13 cellular contexts compared by ENCODE assay signal in genomic region chr3:69033470-69033869, GRCh38. TPM values are rescaled to one million over a fixed set of nuclear protein-coding genes. Genes with fewer than 3 reads are reported as not detected.
DNase-seq lines count a peak whose midpoint lies in the region; ATAC-seq and TF ChIP-seq lines count a peak whose summit lies in the region.
"Had no signal": no experiment of that assay in that cellular context is flagged by ENCODE, and none has a peak within 500 bp of the region (broad histone marks: within the 10 kb centered on the region; RNA-seq: fewer than 3 reads in every experiment).

No MANE protein-coding gene starts in this region.

- ATAC-seq in GM21528 (IDR thresholded peaks at IDR 0.05; ENCODE audit: low FRiP score, unreplicated experiment), result no peak
- ATAC-seq: HCT116, Right ventricle myocardium inferior had no signal

- intact Hi-C loops in activated CD4-positive, alpha-beta T cell treated with anti-CD3 and anti-CD28 coated beads, Interleukin-2, amount 10 ng/mL, durations not matched to agents 24 days and 14 days (cut with micrococcal nuclease), result loop anchor here (1.0 to 10.0 kb wide), 3 partner anchors 18 to 161 kb away; no protein-coding TSS in a partner anchor
- intact Hi-C loops in dendritic cell treated with granulocyte-macrophage colony-stimulating factor and Interleukin-4, amounts not matched to agents 40 ng/mL and 50 ng/mL, for 4 days (cut with micrococcal nuclease), result loop anchor here (10.0 kb wide), 1 partner anchor 141 kb away; no protein-coding TSS in a partner anchor

- H3K27ac Mint-ChIP-seq in activated CD4-positive, alpha-beta T cell treated with anti-CD3 and anti-CD28 coated beads, Interleukin-2, amount 10 ng/mL, durations not matched to agents 24 days and 14 days, result peak overlapping the region; percentile 82
- peak overlapping the region; percentile 62 for H3K27ac Mint-ChIP-seq in dendritic cell treated with granulocyte-macrophage colony-stimulating factor and Interleukin-4, amounts not matched to agents 40 ng/mL and 50 ng/mL, for 4 days
- no peak overlapping the region for H3K27ac Mint-ChIP-seq in type B pancreatic cell
- H3K27ac Mint-ChIP-seq: activated naive CD8-positive, alpha-beta T cell treated with anti-CD3 and anti-CD28 coated beads, Interleukin-2, amount 10 ng/mL, durations not matched to agents 7 days and 5 days had no signal

- H3K36me3 Mint-ChIP-seq in activated CD4-positive, alpha-beta T cell treated with anti-CD3 and anti-CD28 coated beads, Interleukin-2, amount 10 ng/mL, durations not matched to agents 24 days and 14 days (ENCODE audit: low read depth), result peaks cover 63% of the 10 kb centered on the region
- peaks cover 75% of the 10 kb centered on the region for H3K36me3 Mint-ChIP-seq in dendritic cell treated with granulocyte-macrophage colony-stimulating factor and Interleukin-4, amounts not matched to agents 40 ng/mL and 50 ng/mL, for 4 days (ENCODE audit: low read depth)
- peaks cover 33% of the 10 kb centered on the region for H3K36me3 Mint-ChIP-seq in type B pancreatic cell

- H3K27me3 Mint-ChIP-seq in activated CD4-positive, alpha-beta T cell treated with anti-CD3 and anti-CD28 coated beads, Interleukin-2, amount 10 ng/mL, durations not matched to agents 24 days and 14 days, result no peaks in the 10 kb centered on the region
- H3K27me3 Mint-ChIP-seq in dendritic cell treated with granulocyte-macrophage colony-stimulating factor and Interleukin-4, amounts not matched to agents 40 ng/mL and 50 ng/mL, for 4 days, result no peaks in the 10 kb centered on the region
- H3K27me3 Mint-ChIP-seq in type B pancreatic cell, result no peaks in the 10 kb centered on the region
- H3K27me3 Mint-ChIP-seq: activated naive CD8-positive, alpha-beta T cell treated with anti-CD3 and anti-CD28 coated beads, Interleukin-2, amount 10 ng/mL, durations not matched to agents 7 days and 5 days had no signal

- no peak overlapping the region for H3K4me3 Mint-ChIP-seq in activated CD4-positive, alpha-beta T cell treated with anti-CD3 and anti-CD28 coated beads, Interleukin-2, amount 10 ng/mL, durations not matched to agents 24 days and 14 days
- H3K4me3 Mint-ChIP-seq in dendritic cell treated with granulocyte-macrophage colony-stimulating factor and Interleukin-4, amounts not matched to agents 40 ng/mL and 50 ng/mL, for 4 days, result no peak overlapping the region
- no peak overlapping the region for H3K4me3 Mint-ChIP-seq in type B pancreatic cell
- H3K4me3 Mint-ChIP-seq: activated naive CD8-positive, alpha-beta T cell treated with anti-CD3 and anti-CD28 coated beads, Interleukin-2, amount 10 ng/mL, durations not matched to agents 7 days and 5 days had no signal

- TF ChIP-seq CTCF in type B pancreatic cell (conservative IDR thresholded peaks at IDR 0.05), result no peak

- DNase-seq in activated CD4-positive, alpha-beta T cell treated with anti-CD3 and anti-CD28 coated beads, Interleukin-2, amount 10 ng/mL, durations not matched to agents 24 days and 14 days, result no peak
- no peak for DNase-seq in activated CD4-positive, alpha-beta T cell treated with anti-CD3 and anti-CD28 coated beads, Interleukin-2, amount 50 U/mL, for 1 hour
- peak; percentile 63 for DNase-seq in RKO (ENCODE audit: low spot score)
- DNase-seq in renal cortical epithelial cell (ENCODE audit: low read depth), result peak; percentile 9
- DNase-seq in type B pancreatic cell (ENCODE audit: extremely low spot score, unreplicated experiment), result no peak
- DNase-seq in NCI-H748 (lab: John Stamatoyannopoulos, UW; ENCODE audit: unreplicated experiment), result no peak
- DNase-seq: activated naive CD8-positive, alpha-beta T cell treated with anti-CD3 and anti-CD28 coated beads, Interleukin-2, amount 10 ng/mL, durations not matched to agents 7 days and 5 days; effector memory CD4-positive, alpha-beta T cell; retina had no signal

- peaks cover 20% of the 10 kb centered on the region for H3K4me1 Mint-ChIP-seq in activated CD4-positive, alpha-beta T cell treated with anti-CD3 and anti-CD28 coated beads, Interleukin-2, amount 10 ng/mL, durations not matched to agents 24 days and 14 days
- H3K4me1 Mint-ChIP-seq in dendritic cell treated with granulocyte-macrophage colony-stimulating factor and Interleukin-4, amounts not matched to agents 40 ng/mL and 50 ng/mL, for 4 days (ENCODE audit: low read depth), result peaks cover 6% of the 10 kb centered on the region
- no peaks in the 10 kb centered on the region for H3K4me1 Mint-ChIP-seq in type B pancreatic cell (ENCODE audit: unreplicated experiment)

- no peaks in the 10 kb centered on the region for H3K9me3 Mint-ChIP-seq in activated CD4-positive, alpha-beta T cell treated with anti-CD3 and anti-CD28 coated beads, Interleukin-2, amount 10 ng/mL, durations not matched to agents 24 days and 14 days
- H3K9me3 Mint-ChIP-seq in dendritic cell treated with granulocyte-macrophage colony-stimulating factor and Interleukin-4, amounts not matched to agents 40 ng/mL and 50 ng/mL, for 4 days, result no peaks in the 10 kb centered on the region
- H3K9me3 Mint-ChIP-seq in type B pancreatic cell, result no peaks in the 10 kb centered on the region
- H3K9me3 Mint-ChIP-seq: activated naive CD8-positive, alpha-beta T cell treated with anti-CD3 and anti-CD28 coated beads, Interleukin-2, amount 10 ng/mL, durations not matched to agents 7 days and 5 days had no signal

RNA-seq across cellular contexts. Expression of gene TMF1, which starts 18.7 kb away (rescaled TPM):
- total RNA-seq in activated CD4-positive, alpha-beta T cell treated with anti-CD3 and anti-CD28 coated beads, Interleukin-2, amount 10 ng/mL, durations not matched to agents 24 days and 14 days, result 35.9 and 39.0 TPM in 2 replicates
- total RNA-seq in renal cortical epithelial cell (23.8 and 55.6 TPM in 2 replicates), type B pancreatic cell (ENCODE audit: low replicate concordance) (34.6 and 47.6 TPM in 2 replicates)

RNA-seq across cellular contexts. Expression of gene EOGT, which starts 20.0 kb away (rescaled TPM):
- 12.6 and 13.5 TPM in 2 replicates for total RNA-seq in activated CD4-positive, alpha-beta T cell treated with anti-CD3 and anti-CD28 coated beads, Interleukin-2, amount 10 ng/mL, durations not matched to agents 24 days and 14 days
- total RNA-seq in renal cortical epithelial cell (23.2 and 52.1 TPM in 2 replicates), type B pancreatic cell (ENCODE audit: low replicate concordance) (4.5 and 8.4 TPM in 2 replicates)

RNA-seq across cellular contexts. Expression of gene UBA3, which starts 46.7 kb away (rescaled TPM):
- total RNA-seq in activated CD4-positive, alpha-beta T cell treated with anti-CD3 and anti-CD28 coated beads, Interleukin-2, amount 10 ng/mL, durations not matched to agents 24 days and 14 days, result 95.3 and 103 TPM in 2 replicates
- total RNA-seq in renal cortical epithelial cell (81.3 and 120 TPM in 2 replicates), type B pancreatic cell (ENCODE audit: low replicate concordance) (55.4 and 68.5 TPM in 2 replicates)

RNA-seq across cellular contexts. Expression of gene ARL6IP5, which starts 51.3 kb away (rescaled TPM):
- 118 and 122 TPM in 2 replicates for total RNA-seq in activated CD4-positive, alpha-beta T cell treated with anti-CD3 and anti-CD28 coated beads, Interleukin-2, amount 10 ng/mL, durations not matched to agents 24 days and 14 days
- total RNA-seq in renal cortical epithelial cell (160 and 196 TPM in 2 replicates), type B pancreatic cell (ENCODE audit: low replicate concordance) (38.5 and 49.2 TPM in 2 replicates)

Comparison
In these comparisons a context has a peak if more than half of its experiments do, and no peak if none do; other contexts are left out.
1. DNase-seq: peak in RKO (single experiment) and renal cortical epithelial cell (single experiment); none in activated CD4-positive, alpha-beta T cell treated with anti-CD3 and anti-CD28 coated beads, Interleukin-2, amount 10 ng/mL, durations not matched to agents 24 days and 14 days (single experiment), activated CD4-positive, alpha-beta T cell treated with anti-CD3 and anti-CD28 coated beads, Interleukin-2, amount 50 U/mL, for 1 hour (single experiment), type B pancreatic cell (single experiment) and NCI-H748 (single experiment).